In the genomic region with DNA sequence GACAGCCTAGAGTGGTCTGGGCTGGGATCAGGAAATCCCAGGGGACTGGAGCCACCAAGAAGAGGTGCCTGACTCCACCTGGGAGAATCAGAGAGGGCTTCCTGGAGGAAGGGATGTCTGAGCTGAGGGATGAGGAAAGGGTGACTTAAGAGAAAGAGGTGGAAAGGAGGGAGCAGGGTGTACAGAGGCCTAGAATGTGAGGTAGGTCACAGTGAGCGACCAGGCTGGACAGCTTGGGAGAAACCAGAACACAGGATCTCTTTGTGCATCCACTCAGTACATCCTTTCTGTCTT, we compare ENCODE assay signal across 9 cellular contexts. TPM values are rescaled to one million over a fixed set of nuclear protein-coding genes. Genes with fewer than 3 reads are reported as not detected.
DNase-seq lines count a peak whose midpoint lies in the region; ATAC-seq and TF ChIP-seq lines count a peak whose summit lies in the region.
"Had no signal": no experiment of that assay in that cellular context is flagged by ENCODE, and none has a peak within 500 bp of the region (broad histone marks: within the 10 kb centered on the region; RNA-seq: fewer than 3 reads in every experiment).

No MANE protein-coding gene starts in this region.

- H3K36me3 Mint-ChIP-seq in memory B cell: peaks cover 25% of the 10 kb centered on the region

- in situ Hi-C loops in astrocyte of the spinal cord (cut with HindIII; ENCODE audit: low sequenced_read_pairs): no loop called here

- TF ChIP-seq POLR2A in heart left ventricle (IDR thresholded peaks at IDR 0.05) (no peak), testis (IDR thresholded peaks at IDR 0.05) (no peak)

- peaks cover 3 to 32% (median 19%) of the 10 kb centered on the region in 12 donors for H3K4me1 ChIP-seq in heart left ventricle
- peaks cover 12% of the 10 kb centered on the region for H3K4me1 ChIP-seq in upper lobe of right lung
- H3K4me1 ChIP-seq in testis: peaks cover 15% of the 10 kb centered on the region

- DNase-seq in heart left ventricle: no peak
- no peak for DNase-seq in Right ventricle myocardium superior
- DNase-seq in astrocyte of the spinal cord (ENCODE audit: low read depth, low spot score): no peak
- DNase-seq in memory B cell (ENCODE audit: low spot score in 2 of 2): no peak
- no peak for DNase-seq in upper lobe of right lung
- DNase-seq in testis: no peak
- DNase-seq in amygdala (lab: John Stamatoyannopoulos, UW): no peak
- no peak for DNase-seq in HT-29 (ENCODE audit: low spot score)

- H3K36me3 ChIP-seq in heart left ventricle (peaks cover 0 to 66% (median 52%) of the 10 kb centered on the region in 9 donors), upper lobe of right lung (peaks cover 36% of the 10 kb centered on the region), testis (ENCODE audit: low read depth, missing control alignments) (no peaks in the 10 kb centered on the region)

- peak overlapping the region in 9 of 12 donors; percentile 86 to 93 (median 89) for H3K27ac ChIP-seq in heart left ventricle
- H3K27ac ChIP-seq in upper lobe of right lung: peak overlapping the region; percentile 85
- peak overlapping the region in 1 of 2 donors; percentile 77 for H3K27ac ChIP-seq in testis

- H3K4me3 ChIP-seq in heart left ventricle (peak overlapping the region in 10 of 12 donors; percentile 72 to 98 (median 90)), astrocyte of the spinal cord (ENCODE audit: low read depth, low read length) (peak overlapping the region; percentile 76), upper lobe of right lung (peak overlapping the region; percentile 77), testis (no peak overlapping the region)

- no peak for ATAC-seq in heart left ventricle
- ATAC-seq in Right ventricle myocardium superior (ENCODE audit: poor library complexity): no peak
- no peak for ATAC-seq in memory B cell (ENCODE audit: low read depth)
- ATAC-seq in upper lobe of right lung: no peak

- H3K27ac Mint-ChIP-seq in memory B cell: peak overlapping the region; percentile 98

- no peaks in the 10 kb centered on the region for H3K9me3 ChIP-seq in heart left ventricle
- H3K9me3 ChIP-seq in upper lobe of right lung: no peaks in the 10 kb centered on the region
- H3K9me3 ChIP-seq in testis: no peaks in the 10 kb centered on the region

- no peaks in the 10 kb centered on the region for H3K27me3 Mint-ChIP-seq in memory B cell

- 91 to 100% (median 96%) methylated on average over 1 of the region's 1 CpG for WGBS in heart left ventricle, 4 donors
- 60 to 78% methylated on average over 1 of the region's 1 CpG for WGBS in testis, 2 donors

- TF ChIP-seq CTCF in heart left ventricle (IDR thresholded peaks at IDR 0.05) (no peak), astrocyte of the spinal cord (IDR thresholded peaks at IDR 0.05; ENCODE audit: low read depth, low read length) (no peak), upper lobe of right lung (IDR thresholded peaks at IDR 0.05) (no peak), testis (IDR thresholded peaks at IDR 0.05) (no peak)

- no peaks in the 10 kb centered on the region for H3K9me3 Mint-ChIP-seq in memory B cell

- H3K27me3 ChIP-seq in heart left ventricle: no peaks in the 10 kb centered on the region
- no peaks in the 10 kb centered on the region for H3K27me3 ChIP-seq in upper lobe of right lung
- no peaks in the 10 kb centered on the region for H3K27me3 ChIP-seq in testis

- intact Hi-C loops in heart left ventricle (cut with DNase I) (loop anchor here in 1 of 10 donors (10.0 kb wide), 1 partner anchor 121 kb away; the partner anchor contains the start of gene SDHAF1), Right ventricle myocardium superior (cut with DNase I) (no loop called here), upper lobe of right lung (cut with DNase I) (no loop called here), testis (cut with DNase I; ENCODE audit: low total_unique reads) (no loop called here)

- H3K4me1 Mint-ChIP-seq in memory B cell: peaks cover 34% of the 10 kb centered on the region

- H3K4me3 Mint-ChIP-seq in memory B cell: peak overlapping the region; percentile 92

RNA-seq across cellular contexts. Expression of gene TBCB, which starts 1.0 kb away (rescaled TPM):
- total RNA-seq in heart left ventricle: 100 to 1,000 TPM in 6 of 9 donors, 10 to 100 TPM in 3; 89.8 to 146 (median 111) TPM
- 100 to 1,000 TPM; 109 to 171 TPM for polyA plus RNA-seq in heart left ventricle
- 95.8 TPM for total RNA-seq in Right ventricle myocardium superior
- total RNA-seq in upper lobe of right lung: 82.2 TPM
- total RNA-seq in testis: 100 to 1,000 TPM; 177 to 226 TPM
- polyA plus RNA-seq in testis (ENCODE audit: insufficient read depth, low read depth, low replicate concordance): 195 TPM
- 420 and 425 TPM in 2 replicates for total RNA-seq in HT-29 (2014; rRNA removed; shearing (Covaris generic))

RNA-seq across cellular contexts. Expression of gene POLR2I, which starts 1.6 kb away (rescaled TPM):
- 100 to 1,000 TPM in 5 of 9 donors, 10 to 100 TPM in 4; 80.4 to 153 (median 107) TPM for total RNA-seq in heart left ventricle
- polyA plus RNA-seq in heart left ventricle: 100 to 1,000 TPM in 1 of 2 donors, 10 to 100 TPM in 1; 93.1 to 180 TPM
- 145 TPM for total RNA-seq in Right ventricle myocardium superior
- total RNA-seq in upper lobe of right lung: 37.6 TPM
- 100 to 1,000 TPM; 106 to 116 TPM for total RNA-seq in testis
- polyA plus RNA-seq in testis (ENCODE audit: insufficient read depth, low read depth, low replicate concordance): 307 TPM
- 397 and 423 TPM in 2 replicates for total RNA-seq in HT-29 (2014; rRNA removed; shearing (Covaris generic))

RNA-seq across cellular contexts. Expression of gene OVOL3, which starts 5.3 kb away (rescaled TPM):
- total RNA-seq in heart left ventricle (not detected), Right ventricle myocardium superior (not detected), upper lobe of right lung (not detected), testis (1 to 10 TPM; 3.3 to 3.4 TPM)
- polyA plus RNA-seq in heart left ventricle (not detected), testis (ENCODE audit: insufficient read depth, low read depth, low replicate concordance) (2.6 TPM)
- total RNA-seq in HT-29 (2014; rRNA removed; shearing (Covaris generic)): not detected in 2 replicates
- total RNA-seq: lung microvascular endothelial cell had no signal

RNA-seq across cellular contexts. Expression of gene CAPNS1, which starts 23.6 kb away (rescaled TPM):
- total RNA-seq in heart left ventricle (1,000 to 10,000 TPM in 1 of 9 donors, 100 to 1,000 TPM in 8; 272 to 1,054 (median 860) TPM), Right ventricle myocardium superior (781 TPM), upper lobe of right lung (582 TPM), testis (100 to 1,000 TPM; 147 to 190 TPM)
- polyA plus RNA-seq in heart left ventricle (1,000 to 10,000 TPM in 1 of 2 donors, 100 to 1,000 TPM in 1; 956 to 1,083 TPM), testis (ENCODE audit: insufficient read depth, low read depth, low replicate concordance) (957 TPM)
- total RNA-seq in HT-29 (2014; rRNA removed; shearing (Covaris generic)): 645 and 661 TPM in 2 replicates

RNA-seq across cellular contexts. Expression of gene COX7A1, which starts 36.0 kb away (rescaled TPM):
- 1,000 to 10,000 TPM in 7 of 9 donors, 100 to 1,000 TPM in 2; 414 to 2,982 (median 2,187) TPM for total RNA-seq in heart left ventricle
- 1,000 to 10,000 TPM in 1 of 2 donors, 100 to 1,000 TPM in 1; 470 to 2,188 TPM for polyA plus RNA-seq in heart left ventricle
- total RNA-seq in Right ventricle myocardium superior: 3,311 TPM
- 79.4 TPM for total RNA-seq in upper lobe of right lung
- total RNA-seq in testis: 1 to 10 TPM in 1 of 2 donors, under 1 TPM in 1; 0.79 to 4.8 TPM
- 25.4 TPM for polyA plus RNA-seq in testis (ENCODE audit: insufficient read depth, low read depth, low replicate concordance)
- not detected in 2 replicates for total RNA-seq in HT-29 (2014; rRNA removed; shearing (Covaris generic))

Comparison
In these comparisons a context has a peak if more than half of its experiments do, and no peak if none do; other contexts are left out.
1. H3K4me3 ChIP-seq: peak in heart left ventricle (10 of 12), astrocyte of the spinal cord (single experiment) and upper lobe of right lung (single experiment); none in testis (0 of 2).